Comparison of ENCODE assay signal across 9 cellular contexts in genomic region chr17:64148699-64149098, GRCh38. TPM values are rescaled to one million over a fixed set of nuclear protein-coding genes. Genes with fewer than 3 reads are reported as not detected.
DNase-seq lines count a peak whose midpoint lies in the region; ATAC-seq, FAIRE-seq and TF ChIP-seq lines count a peak whose summit lies in the region.
"Had no signal": no experiment of that assay in that cellular context is flagged by ENCODE, and none has a peak within 500 bp of the region (broad histone marks: within the 10 kb centered on the region; RNA-seq: fewer than 3 reads in every experiment).

No MANE protein-coding gene starts in this region.

- H3K4me3 ChIP-seq in uterus, result no peak overlapping the region

- H3K27ac ChIP-seq in uterus, result peak overlapping the region; percentile 92 to 96

- no peaks in the 10 kb centered on the region for H3K27me3 ChIP-seq in uterus

- intact Hi-C loops in Right ventricle myocardium superior (cut with DNase I), result loop anchor here (5.0 kb wide), 2 partner anchors 114 to 134 kb away; partner anchors contain the start of gene TEX2
- intact Hi-C loops in left cardiac atrium (cut with DNase I), result loop anchor here in 1 of 2 donors (5.0 kb wide), 1 partner anchor 114 kb away; the partner anchor contains the start of gene TEX2
- intact Hi-C loops in uterus (cut with DNase I; ENCODE audit: low total_unique reads), result no loop called here

- no peak for TF ChIP-seq POLR2A in uterus (IDR thresholded peaks at IDR 0.05)

- H3K36me3 ChIP-seq in uterus, result no peaks in the 10 kb centered on the region

- TF ChIP-seq CTCF in uterus (IDR thresholded peaks at IDR 0.05), result no peak

- H3K9me3 ChIP-seq in uterus, result no peaks in the 10 kb centered on the region

- ATAC-seq in Right ventricle myocardium superior (ENCODE audit: poor library complexity) (peak; percentile 30), left cardiac atrium (no peak), HG02759 (IDR thresholded peaks at IDR 0.05; ENCODE audit: unreplicated experiment) (no peak), GM21381 (IDR thresholded peaks at IDR 0.05; ENCODE audit: unreplicated experiment) (no peak)

- H3K4me1 ChIP-seq in uterus, result peaks cover 3 to 8% of the 10 kb centered on the region in 2 donors

- DNase-seq in Right ventricle myocardium superior (no peak), left cardiac atrium (no peak), RCC 7860 (ENCODE audit: low spot score) (peak; percentile 19), globus pallidus (ENCODE audit: low spot score) (peak; percentile 63), uterus (no peak), urothelium cell line (ENCODE audit: low spot score) (no peak)

- FAIRE-seq in RCC 7860 (lab: Jason Lieb, UNC) (no peak), urothelium cell line (lab: Jason Lieb, UNC) (no peak)
- FAIRE-seq: colon had no signal

RNA-seq across cellular contexts. Expression of gene ERN1, which starts 18.8 kb away (rescaled TPM):
- total RNA-seq in Right ventricle myocardium superior (6.7 TPM), left cardiac atrium (10 to 100 TPM; 11.4 to 15.4 TPM), uterus (10 to 100 TPM in 3 of 4 donors, 1 to 10 TPM in 1; 4.4 to 56.5 (median 15.0) TPM)

Comparison
In these comparisons a context has a peak if more than half of its experiments do, and no peak if none do; other contexts are left out.
1. DNase-seq: peak in RCC 7860 (single experiment) and globus pallidus (single experiment); none in Right ventricle myocardium superior (single experiment), left cardiac atrium (single experiment), uterus (0 of 2) and urothelium cell line (single experiment).